ENCODE assay signal across 25 cellular contexts in the genomic region with DNA sequence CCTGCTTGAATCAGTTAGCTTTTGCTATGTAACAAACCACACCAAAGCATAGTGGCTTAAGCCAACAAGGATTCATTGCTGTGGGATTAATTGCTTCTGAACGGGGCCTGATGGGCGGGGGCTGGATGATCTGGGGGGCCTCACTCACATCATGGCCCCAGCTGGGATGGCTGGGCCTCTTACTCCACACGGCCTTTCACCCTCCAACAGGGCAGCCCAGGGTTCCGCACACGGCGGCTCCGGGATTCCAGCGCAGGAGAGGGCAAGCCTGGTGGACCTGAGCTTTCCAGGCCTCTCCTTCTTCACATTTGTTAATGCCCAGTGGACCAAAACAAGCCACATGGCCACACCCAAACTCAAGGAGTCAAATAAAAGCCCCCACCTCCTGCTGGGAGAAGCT.
"Had no signal": no experiment of that assay in that cellular context is flagged by ENCODE, and none has a peak within 500 bp of the region (broad histone marks: within the 10 kb centered on the region; RNA-seq: fewer than 3 reads in every experiment).

No MANE protein-coding gene starts in this region.

- H3K9me3 Mint-ChIP-seq: dendritic cell treated with granulocyte-macrophage colony-stimulating factor and Interleukin-4, amounts not matched to agents 40 ng/mL and 50 ng/mL, for 4 days; effector memory CD8-positive, alpha-beta T cell; endodermal cell had no signal

- H3K27me3 ChIP-seq: colonic mucosa, dorsolateral prefrontal cortex, esophagus muscularis mucosa, esophagus squamous epithelium, gastrocnemius medialis, heart left ventricle had no signal

- H3K27ac ChIP-seq: colonic mucosa, coronary artery, dorsolateral prefrontal cortex, epithelial cell of prostate, esophagus muscularis mucosa, esophagus squamous epithelium, foreskin keratinocyte, gastrocnemius medialis, gastroesophageal sphincter, heart left ventricle, heart right ventricle had no signal

- H3K4me1 Mint-ChIP-seq: endodermal cell had no signal

- H3K36me3 ChIP-seq: colonic mucosa, esophagus muscularis mucosa, esophagus squamous epithelium, gastrocnemius medialis, gastroesophageal sphincter, heart left ventricle, heart right ventricle had no signal

- H3K4me3 ChIP-seq: colonic mucosa, coronary artery, dorsolateral prefrontal cortex, esophagus muscularis mucosa, esophagus squamous epithelium, gastrocnemius medialis, gastroesophageal sphincter, heart left ventricle, heart right ventricle had no signal

- DNase-seq: colonic mucosa; cortex of kidney; dermis blood vessel endothelial cell; dorsolateral prefrontal cortex; effector CD4-positive, alpha-beta T cell; effector CD8-positive, alpha-beta T cell; effector memory CD4-positive, alpha-beta T cell; effector memory CD8-positive, alpha-beta T cell; endodermal cell; erythroblast; esophagus squamous epithelium; foreskin fibroblast; foreskin keratinocyte; foreskin melanocyte; gastrocnemius medialis; glutamatergic neuron; head of caudate nucleus; heart left ventricle; heart right ventricle had no signal

- ATAC-seq: effector memory CD8-positive, alpha-beta T cell; esophagus mucosa; foreskin keratinocyte; gastrocnemius medialis; gastroesophageal sphincter; heart left ventricle; heart right ventricle had no signal

- H3K27ac Mint-ChIP-seq: dendritic cell treated with granulocyte-macrophage colony-stimulating factor and Interleukin-4, amounts not matched to agents 40 ng/mL and 50 ng/mL, for 4 days; effector memory CD8-positive, alpha-beta T cell; endodermal cell had no signal

- H3K4me1 ChIP-seq: colonic mucosa, foreskin keratinocyte had no signal

- H3K9me3 ChIP-seq: colonic mucosa, esophagus muscularis mucosa, esophagus squamous epithelium, gastrocnemius medialis, gastroesophageal sphincter had no signal

- H3K4me3 Mint-ChIP-seq: dendritic cell treated with granulocyte-macrophage colony-stimulating factor and Interleukin-4, amounts not matched to agents 40 ng/mL and 50 ng/mL, for 4 days; effector memory CD8-positive, alpha-beta T cell; endodermal cell had no signal
